ENCODE assay signal across 21 cellular contexts in the genomic region with DNA sequence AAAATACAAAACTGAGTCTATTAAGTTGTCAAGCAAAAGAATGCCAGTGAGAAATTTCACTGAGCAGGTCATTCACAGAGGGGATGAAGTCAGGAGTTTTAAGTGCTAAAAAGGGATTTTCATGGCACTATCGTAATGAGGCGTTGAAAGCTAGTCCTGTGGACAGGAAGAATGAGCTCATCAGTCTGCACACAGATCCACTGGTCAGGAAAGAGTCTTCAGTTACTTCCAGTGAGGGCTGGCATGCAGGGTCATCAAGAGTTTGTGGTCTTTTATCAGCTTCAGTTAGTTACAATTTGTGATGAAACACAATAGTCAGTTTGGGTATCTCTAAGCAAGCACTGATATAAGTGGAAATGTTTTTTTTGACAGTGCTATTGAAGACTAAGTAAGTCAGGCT.
"Had no signal": no experiment of that assay in that cellular context is flagged by ENCODE, and none has a peak within 500 bp of the region (broad histone marks: within the 10 kb centered on the region; RNA-seq: fewer than 3 reads in every experiment).

No MANE protein-coding gene starts in this region.

- H3K36me3 ChIP-seq: breast epithelium, spleen, suprapubic skin, tibial nerve had no signal

- H2AFZ ChIP-seq: parathyroid adenoma had no signal

- H3K27ac ChIP-seq: breast epithelium, parathyroid adenoma, spleen, suprapubic skin, tibial nerve had no signal

- H3K9me3 ChIP-seq: breast epithelium, spleen, suprapubic skin, tibial nerve had no signal

- H3K79me2 ChIP-seq: parathyroid adenoma had no signal

- ATAC-seq: activated CD8-positive, alpha-beta T cell treated with anti-CD3 and anti-CD28 coated beads for 36 hours; activated naive CD8-positive, alpha-beta T cell treated with anti-CD3 and anti-CD28 coated beads, Interleukin-2, amount 50 U/mL, for 24 hours; left cardiac atrium; naive thymus-derived CD4-positive, alpha-beta T cell; right cardiac atrium had no signal

- DNase-seq: activated CD4-positive, alpha-beta T cell treated with anti-CD3 and anti-CD28 coated beads, Interleukin-2, amount 10 ng/mL, durations not matched to agents 7 days and 5 days; activated CD4-positive, CD25-positive, alpha-beta regulatory T cell treated with anti-CD3 and anti-CD28 coated beads, Interleukin-2, amount 50 U/mL, for 72 hours; activated CD8-positive, alpha-beta T cell treated with anti-CD3 and anti-CD28 coated beads for 36 hours; activated naive CD8-positive, alpha-beta T cell treated with anti-CD3 and anti-CD28 coated beads, Interleukin-2, amount 50 U/mL, for 24 hours; activated T-cell treated with anti-CD3 and anti-CD28 coated beads, Interleukin-2, amount 50 U/mL, for 48 hours; amygdala; effector CD4-positive, alpha-beta T cell; glutamatergic neuron; islet precursor cell; left cardiac atrium; midbrain; naive thymus-derived CD4-positive, alpha-beta T cell; nucleus accumbens; right cardiac atrium; spleen; stimulated activated naive CD4-positive, alpha-beta T cell; T-helper 1 cell had no signal

- H3K4me3 ChIP-seq: breast epithelium, spleen, suprapubic skin, tibial nerve had no signal

- H3K4me1 ChIP-seq: breast epithelium, spleen, suprapubic skin, tibial nerve had no signal

- H3K27me3 ChIP-seq: breast epithelium, tibial nerve had no signal
